31 cellular contexts compared by ENCODE assay signal in genomic region chr5:26945881-26946280, GRCh38.
"Had no signal": no experiment of that assay in that cellular context is flagged by ENCODE, and none has a peak within 500 bp of the region (broad histone marks: within the 10 kb centered on the region; RNA-seq: fewer than 3 reads in every experiment).

No MANE protein-coding gene starts in this region.

- H3K27ac Mint-ChIP-seq: activated B cell treated with CpG ODN at 0.5 μM for 24 hours; activated CD8-positive, alpha-beta memory T cell treated with anti-CD3 and anti-CD28 coated beads, Interleukin-2, amount 10 ng/mL, durations not matched to agents 7 days and 5 days; activated CD8-positive, alpha-beta T cell treated with anti-CD3 and anti-CD28 coated beads for 36 hours; activated naive CD8-positive, alpha-beta T cell; dendritic cell treated with granulocyte-macrophage colony-stimulating factor and Interleukin-4, amounts not matched to agents 40 ng/mL and 50 ng/mL, for 4 days; endodermal cell; mesothelial cell of epicardium; naive B cell; nephron progenitor cell; stimulated activated naive B cell treated with anti-CD40 and anti-IgM and Interleukin-4, amounts not matched to agents 10 μg/mL and 1 μg/mL and 100 μg/mL, for 72 hours; T-helper 2 cell treated with Interferon-gamma antibody and Interleukin-4, amounts not matched to agents 5 μg/mL and 100 μg/mL, for 36 hours had no signal

- H3K9me3 Mint-ChIP-seq: endodermal cell; mesothelial cell of epicardium; nephron progenitor cell; stimulated activated naive B cell treated with anti-CD40 and anti-IgM and Interleukin-4, amounts not matched to agents 10 μg/mL and 1 μg/mL and 100 μg/mL, for 72 hours had no signal

- ATAC-seq: activated CD8-positive, alpha-beta memory T cell treated with anti-CD3 and anti-CD28 coated beads, Interleukin-2, amount 10 ng/mL, durations not matched to agents 7 days and 5 days; activated CD8-positive, alpha-beta T cell treated with anti-CD3 and anti-CD28 coated beads for 36 hours; stimulated activated naive B cell treated with anti-CD40 and anti-IgM and Interleukin-4, amounts not matched to agents 10 μg/mL and 1 μg/mL and 100 μg/mL, for 72 hours; upper lobe of right lung had no signal

- H3K27me3 ChIP-seq: adrenal gland, ascending aorta, neutrophil, ovary, sigmoid colon, stomach, tibial artery, upper lobe of right lung had no signal

- H3K9me3 ChIP-seq: adrenal gland, ascending aorta, neutrophil, ovary, prostate gland, sigmoid colon, stomach, tibial artery, upper lobe of right lung had no signal

- H3K4me3 Mint-ChIP-seq: activated B cell treated with CpG ODN at 0.5 μM for 24 hours; activated CD8-positive, alpha-beta memory T cell treated with anti-CD3 and anti-CD28 coated beads, Interleukin-2, amount 10 ng/mL, durations not matched to agents 7 days and 5 days; activated CD8-positive, alpha-beta T cell treated with anti-CD3 and anti-CD28 coated beads for 36 hours; activated naive CD8-positive, alpha-beta T cell; dendritic cell treated with granulocyte-macrophage colony-stimulating factor and Interleukin-4, amounts not matched to agents 40 ng/mL and 50 ng/mL, for 4 days; endodermal cell; mesothelial cell of epicardium; naive B cell; nephron progenitor cell; stimulated activated naive B cell treated with anti-CD40 and anti-IgM and Interleukin-4, amounts not matched to agents 10 μg/mL and 1 μg/mL and 100 μg/mL, for 72 hours; T-helper 2 cell treated with Interferon-gamma antibody and Interleukin-4, amounts not matched to agents 5 μg/mL and 100 μg/mL, for 36 hours had no signal

- H3K27me3 Mint-ChIP-seq: activated B cell treated with CpG ODN at 0.5 μM for 24 hours; activated CD8-positive, alpha-beta memory T cell treated with anti-CD3 and anti-CD28 coated beads, Interleukin-2, amount 10 ng/mL, durations not matched to agents 7 days and 5 days; activated CD8-positive, alpha-beta T cell treated with anti-CD3 and anti-CD28 coated beads for 36 hours; activated naive CD8-positive, alpha-beta T cell; dendritic cell treated with granulocyte-macrophage colony-stimulating factor and Interleukin-4, amounts not matched to agents 40 ng/mL and 50 ng/mL, for 4 days; naive B cell; stimulated activated naive B cell treated with anti-CD40 and anti-IgM and Interleukin-4, amounts not matched to agents 10 μg/mL and 1 μg/mL and 100 μg/mL, for 72 hours had no signal

- H3K4me3 ChIP-seq: adrenal gland, ascending aorta, ovary, prostate gland, sigmoid colon, stomach, tibial artery, upper lobe of right lung had no signal

- H3K36me3 ChIP-seq: adrenal gland, ascending aorta, neutrophil, ovary, prostate gland, sigmoid colon, stomach, tibial artery, upper lobe of right lung had no signal

- H3K4me1 Mint-ChIP-seq: activated B cell treated with CpG ODN at 0.5 μM for 24 hours; activated CD8-positive, alpha-beta memory T cell treated with anti-CD3 and anti-CD28 coated beads, Interleukin-2, amount 10 ng/mL, durations not matched to agents 7 days and 5 days; endodermal cell; mesothelial cell of epicardium; naive B cell; nephron progenitor cell; stimulated activated naive B cell treated with anti-CD40 and anti-IgM and Interleukin-4, amounts not matched to agents 10 μg/mL and 1 μg/mL and 100 μg/mL, for 72 hours had no signal

- DNase-seq: activated B cell treated with CpG ODN at 0.5 μM for 24 hours; activated CD4-positive, alpha-beta T cell treated with anti-CD3 and anti-CD28 coated beads, Interleukin-2, amount 50 U/mL, for 1 hour; activated CD8-positive, alpha-beta memory T cell treated with anti-CD3 and anti-CD28 coated beads, Interleukin-2, amount 10 ng/mL, durations not matched to agents 7 days and 5 days; activated CD8-positive, alpha-beta T cell treated with anti-CD3 and anti-CD28 coated beads for 36 hours; activated naive CD4-positive, alpha-beta T cell; activated T-cell treated with anti-CD3 and anti-CD28 coated beads, Interleukin-2, amount 50 U/mL, for 48 hours; adrenal gland; central memory CD4-positive, alpha-beta T cell; endodermal cell; head of caudate nucleus; hippocampal formation; naive B cell; nephron progenitor cell; ovary; retina; sigmoid colon; small intestine; stimulated activated CD4-positive, alpha-beta T cell treated with anti-CD3 and anti-CD28 coated beads, Interleukin-1b, Interleukin-23, amount 100 ng/mL, for 48 hours; stimulated activated CD4-positive, alpha-beta T cell treated with anti-CD3 and anti-CD28 coated beads, Interleukin-4, amount 100 ng/mL, for 4 hours; stimulated activated naive B cell treated with anti-CD40 and anti-IgM and Interleukin-4, amounts not matched to agents 10 μg/mL and 1 μg/mL and 100 μg/mL, for 72 hours; stomach; T-helper 1 cell; tibial artery; upper lobe of right lung had no signal

- H3K27ac ChIP-seq: adrenal gland, ascending aorta, neutrophil, ovary, prostate gland, sigmoid colon, stomach, tibial artery, upper lobe of right lung had no signal

- H3K36me3 Mint-ChIP-seq: activated CD8-positive, alpha-beta memory T cell treated with anti-CD3 and anti-CD28 coated beads, Interleukin-2, amount 10 ng/mL, durations not matched to agents 7 days and 5 days; activated naive CD8-positive, alpha-beta T cell; mesothelial cell of epicardium; naive B cell; stimulated activated naive B cell treated with anti-CD40 and anti-IgM and Interleukin-4, amounts not matched to agents 10 μg/mL and 1 μg/mL and 100 μg/mL, for 72 hours had no signal

- H3K4me1 ChIP-seq: adrenal gland, ascending aorta, prostate gland, sigmoid colon, stomach, tibial artery, upper lobe of right lung had no signal
